ENCODE assay signal across 8 cellular contexts in the genomic region with DNA sequence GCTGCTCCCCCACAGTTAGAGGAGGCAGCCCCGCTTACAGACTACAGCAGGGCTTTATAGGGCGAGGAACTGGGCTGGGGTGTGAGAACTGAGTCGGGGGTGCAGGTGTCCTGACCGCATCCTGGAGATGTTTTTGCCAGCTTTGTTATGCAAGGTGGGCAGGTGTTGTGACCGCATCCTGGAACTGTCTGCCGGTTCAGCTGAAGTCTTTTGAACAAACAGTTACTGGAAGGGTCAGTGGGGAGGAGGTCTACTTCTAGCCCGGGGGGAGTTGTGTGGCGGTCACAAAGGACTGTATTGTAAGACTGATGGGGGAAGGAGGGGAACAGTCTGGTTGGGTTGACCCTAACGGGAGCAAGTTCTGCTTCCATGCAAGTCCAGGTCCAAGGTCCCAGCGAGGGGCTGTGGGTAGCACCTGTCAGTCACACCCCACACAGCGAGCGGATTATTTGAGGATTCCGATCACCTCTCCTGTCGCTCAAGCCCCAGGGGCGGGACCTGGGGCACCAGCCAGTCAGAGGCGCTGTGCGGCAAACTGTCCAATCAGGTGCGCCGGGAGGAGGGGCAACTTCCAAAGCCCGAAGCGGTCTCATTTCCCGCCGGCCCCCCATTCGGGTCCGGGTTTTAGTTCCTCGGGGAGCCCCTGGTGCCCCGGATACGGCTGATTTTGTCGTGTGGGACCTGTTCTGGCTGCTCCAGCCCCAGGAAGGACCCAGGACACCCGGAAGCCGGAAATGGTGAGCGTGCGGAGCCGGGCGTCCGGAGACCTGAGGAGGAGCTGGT. TPM values are rescaled to one million over a fixed set of nuclear protein-coding genes. Genes with fewer than 3 reads are reported as not detected.
DNase-seq lines count a peak whose midpoint lies in the region; ATAC-seq and TF ChIP-seq lines count a peak whose summit lies in the region.

A gene (plus strand): TSS at position 610 of the 783 bp plus-strand sequence. CDS start 125 bp downstream, at position 735.

- H3K9me3 Mint-ChIP-seq in endothelial cell (ENCODE audit: unreplicated experiment) (no peaks in the 10 kb centered on the region), mesothelial cell of epicardium (no peaks in the 10 kb centered on the region)

- TF ChIP-seq CTCF in OCI-LY1 (IDR thresholded peaks at IDR 0.05; ENCODE audit: low read length) = no peak
- TF ChIP-seq CTCF in endothelial cell (IDR thresholded peaks at IDR 0.05; ENCODE audit: unreplicated experiment) = no peak
- no peak for TF ChIP-seq CTCF in mesothelial cell of epicardium (IDR thresholded peaks at IDR 0.05; ENCODE audit: unreplicated experiment)

- H3K27ac ChIP-seq in OCI-LY1 (ENCODE audit: low read depth, low read length, poor library complexity, severe bottlenecking) = peak within 1 kb of the TSS; percentile 93

- H3K4me3 Mint-ChIP-seq in endothelial cell (ENCODE audit: unreplicated experiment) = peak within 1 kb of the TSS; percentile 95
- peak within 1 kb of the TSS; percentile 87 for H3K4me3 Mint-ChIP-seq in mesothelial cell of epicardium

- H3K36me3 ChIP-seq in OCI-LY1 (ENCODE audit: insufficient read depth, low read length) = peaks cover 37% of the 10 kb centered on the region

- H3K4me1 Mint-ChIP-seq in endothelial cell (ENCODE audit: unreplicated experiment) (peaks cover 17% of the 10 kb centered on the region), mesothelial cell of epicardium (peaks cover 12% of the 10 kb centered on the region)

- H3K4me2 ChIP-seq in OCI-LY1 (ENCODE audit: low read length) = peak within 1 kb of the TSS; percentile 76

- H3K79me2 ChIP-seq in OCI-LY1 (ENCODE audit: insufficient read depth, low read length) = peaks cover 44% of the 10 kb centered on the region

- H2AFZ ChIP-seq in OCI-LY1 (ENCODE audit: low read length) = no peak within 1 kb of the TSS

- DNase-seq in DMS 273 (lab: John Stamatoyannopoulos, UW; ENCODE audit: unreplicated experiment) (peak; percentile 98), HuH-7 (ENCODE audit: low spot score) (peak; percentile 99), endothelial cell (ENCODE audit: low spot score) (peak; percentile 91), mesothelial cell of epicardium (ENCODE audit: low spot score in 2 of 2, unreplicated experiment in 2 of 2) (peak; percentile 83 to 89)
- peak; percentile 88 for DNase-seq in activated CD8-positive, alpha-beta memory T cell treated with anti-CD3 and anti-CD28 coated beads, Interleukin-2, amount 50 U/mL, for 24 hours (ENCODE audit: extremely low read depth)
- DNase-seq in stimulated activated CD8-positive, alpha-beta memory T cell treated with anti-CD3 and anti-CD28 coated beads, Interleukin-15, amount 100 ng/mL, for 4 hours (ENCODE audit: low read depth in 2 of 2) = peak; percentile 86 to 88

- peak within 1 kb of the TSS; percentile 96 for H3K9ac ChIP-seq in OCI-LY1 (ENCODE audit: low read length)

- H3K27me3 ChIP-seq in OCI-LY1 (ENCODE audit: insufficient read depth, low read length) = no peaks in the 10 kb centered on the region

- peak; percentile 64 for ATAC-seq in GM21526 (IDR thresholded peaks at IDR 0.05; ENCODE audit: low FRiP score, unreplicated experiment)

- 0 out of 2 replicates have a peak, but pooled peaks cover 7% of the 10 kb centered on the region for H3K9me3 ChIP-seq in OCI-LY1 (ENCODE audit: low read length)

- H3K27me3 Mint-ChIP-seq in endothelial cell (ENCODE audit: unreplicated experiment) (peaks cover 15% of the 10 kb centered on the region), mesothelial cell of epicardium (ENCODE audit: low read depth) (no peaks in the 10 kb centered on the region)

- no peaks in the 10 kb centered on the region for H3K9me2 ChIP-seq in OCI-LY1 (ENCODE audit: low read depth, low read length)

- no peaks in the 10 kb centered on the region for H4K20me1 ChIP-seq in OCI-LY1 (ENCODE audit: insufficient read depth, low read length)

- H3K27ac Mint-ChIP-seq in endothelial cell (ENCODE audit: unreplicated experiment) = peak within 1 kb of the TSS; percentile 99
- H3K27ac Mint-ChIP-seq in mesothelial cell of epicardium = peak within 1 kb of the TSS; percentile 86

- peaks cover 40% of the 10 kb centered on the region for H3K4me1 ChIP-seq in OCI-LY1 (ENCODE audit: insufficient read depth, low read length, severe bottlenecking)

- H3F3A ChIP-seq in OCI-LY1 (ENCODE audit: insufficient read depth, low read length) = no peaks in the 10 kb centered on the region

- H3K36me3 Mint-ChIP-seq in endothelial cell (ENCODE audit: low read depth, unreplicated experiment) (no peaks in the 10 kb centered on the region), mesothelial cell of epicardium (peaks cover 2% of the 10 kb centered on the region)

- peak within 1 kb of the TSS; percentile 92 for H3K4me3 ChIP-seq in OCI-LY1 (ENCODE audit: low read depth, low read length, poor library complexity, severe bottlenecking)

RNA-seq across cellular contexts. Expression of the gene that starts here (rescaled TPM):
- 29.5 TPM for total RNA-seq in endothelial cell (ENCODE audit: unreplicated experiment)
- 8.0 to 8.3 TPM (median 8.3 TPM) in 3 replicates for total RNA-seq in mesothelial cell of epicardium

Comparison
In these comparisons a context has a peak if more than half of its experiments do, and no peak if none do; other contexts are left out.
1. Peak in every context shown above with its lines: DNase-seq, ATAC-seq, H3K4me3 ChIP-seq and H3K27ac ChIP-seq.